9 cellular contexts compared by ENCODE assay signal in genomic region chr11:119673389-119674336, GRCh38. TPM values are rescaled to one million over a fixed set of nuclear protein-coding genes. Genes with fewer than 3 reads are reported as not detected.
DNase-seq lines count a peak whose midpoint lies in the region; ATAC-seq, FAIRE-seq and TF ChIP-seq lines count a peak whose summit lies in the region.
"Had no signal": no experiment of that assay in that cellular context is flagged by ENCODE, and none has a peak within 500 bp of the region (broad histone marks: within the 10 kb centered on the region; RNA-seq: fewer than 3 reads in every experiment).

No MANE protein-coding gene starts in this region.

- TF ChIP-seq EP300 in K562 (IDR thresholded peaks at IDR 0.05; ENCODE audit: low read length): no peak

- H3K36me3 ChIP-seq in MM.1S (replicated peaks; ENCODE audit: insufficient read depth, low read length): no peaks in the 10 kb centered on the region; the same call in 1 of the 2 replicates
- H3K36me3 ChIP-seq in K562 (ENCODE audit: control insufficient read depth, insufficient read depth, low read length): no peaks in the 10 kb centered on the region

- in situ Hi-C loops in K562 (cut with MboI): loop anchor here (25.0 kb wide), 1 partner anchor 439 kb away; no protein-coding TSS in a partner anchor

- H3K4me2 ChIP-seq in MM.1S (ENCODE audit: low read depth, low read length) (peak overlapping the region; percentile 85), K562 (ENCODE audit: insufficient read depth, low read length) (no peak overlapping the region)

- H4K20me1 ChIP-seq in MM.1S (ENCODE audit: insufficient read depth, low read length): no peaks in the 10 kb centered on the region
- no peaks in the 10 kb centered on the region; the same call in 1 of the 2 replicates for H4K20me1 ChIP-seq in K562 (replicated peaks; ENCODE audit: control insufficient read depth, insufficient read depth, low read length)

- BruUV-seq in K562 (replicated peaks; lab: Mats Ljungman, UMichigan): no TSS peak

- no peaks in the 10 kb centered on the region for H3K9me1 ChIP-seq in K562 (ENCODE audit: control insufficient read depth, insufficient read depth, low read length)

- DNase-seq in MM.1S: peak; percentile 95
- DNase-seq in K562 (ENCODE audit: extremely low read depth in 1 of 4, low spot score in 3 of 4): peak in 1 of 4 experiments; percentile 12
- peak; percentile 15 to 34 for DNase-seq in stimulated activated CD8-positive, alpha-beta memory T cell treated with anti-CD3 and anti-CD28 coated beads, Interleukin-7, amount 100 ng/mL, for 48 hours (ENCODE audit: extremely low read depth in 1 of 2, low read depth in 1 of 2)
- DNase-seq in NCI-H146 treated with DMSO at 0.1 percent for 48 hours (lab: John Stamatoyannopoulos, UW; ENCODE audit: unreplicated experiment): no peak
- DNase-seq in effector CD8-positive, alpha-beta T cell (lab: John Stamatoyannopoulos, UW): no peak
- no peak for DNase-seq in Right ventricle myocardium inferior (ENCODE audit: missing footprints)

- H3K4me3 ChIP-seq in MM.1S (ENCODE audit: low read length) (peak overlapping the region; percentile 19), K562 (no peak overlapping the region)
- H3K4me3 ChIP-seq: upper lobe of left lung had no signal

- POLR2A ChIA-PET in K562 (lab: Yijun Ruan, JAX): interaction anchor here (0.6 to 1.6 kb wide), 4 partner anchors 7 to 56 kb away, joined by 3 to 6 read pairs (median 4); no protein-coding TSS in a partner anchor

- H3K79me2 ChIP-seq in MM.1S (ENCODE audit: low read length) (peaks cover 26% of the 10 kb centered on the region), K562 (ENCODE audit: control insufficient read depth, insufficient read depth, low read length) (no peaks in the 10 kb centered on the region)

- H3K27ac ChIP-seq in MM.1S (ENCODE audit: low read length): peak overlapping the region; percentile 94
- no peak overlapping the region for H3K27ac ChIP-seq in K562 (ENCODE audit: extremely low read depth, low read depth, low read length)
- H3K27ac ChIP-seq: upper lobe of left lung had no signal

- no peak for TF ChIP-seq POLR2A in K562 (conservative IDR thresholded peaks at IDR 0.05)

- peaks cover 40% of the 10 kb centered on the region for H3K4me1 ChIP-seq in MM.1S (ENCODE audit: low read length)
- H3K4me1 ChIP-seq in K562 (replicated peaks in 1 of 2; ENCODE audit: control insufficient read depth in 2 of 2, insufficient read depth in 2 of 2, low read length in 2 of 2): no peaks in the 10 kb centered on the region

- H3K27me3 ChIP-seq in MM.1S (replicated peaks; ENCODE audit: insufficient read depth, low read length): no peaks in the 10 kb centered on the region
- H3K27me3 ChIP-seq in K562 (ENCODE audit: control insufficient read depth in 2 of 2, insufficient read depth in 2 of 2, low read length in 2 of 2): peaks cover 0 to 43% of the 10 kb centered on the region in 2 experiments; a peak in 4 of 5 replicates
- H3K27me3 ChIP-seq: upper lobe of left lung had no signal

- H2AFZ ChIP-seq in MM.1S (ENCODE audit: low read length): peak overlapping the region; percentile 33
- 0 out of 2 replicates have a peak overlapping the region, but pooled peaks have one; percentile 38 for H2AFZ ChIP-seq in K562 (ENCODE audit: low read depth, low read length)

- no peaks in the 10 kb centered on the region for H3K9me2 ChIP-seq in MM.1S (replicated peaks; ENCODE audit: insufficient read depth, low read length)

- H3K9ac ChIP-seq in MM.1S (ENCODE audit: low read length) (peak overlapping the region; percentile 56), K562 (ENCODE audit: insufficient read depth in 1 of 2, low read depth in 2 of 2, low read length in 2 of 2) (no peak overlapping the region; a peak in 1 of 4 replicates)

- under 1% methylated on average over 18 of the region's 18 CpGs for WGBS in K562 (ENCODE audit: insufficient coverage, low coverage, missing lambda C conversion rate)

- intact Hi-C loops in K562 (cut with micrococcal nuclease) (no loop called here), Right ventricle myocardium inferior (cut with DNase I) (no loop called here)

- TF ChIP-seq RAD21 in K562 (CRISPR knock-in tag; conservative IDR thresholded peaks at IDR 0.05 in 1 of 2, IDR thresholded peaks at IDR 0.05 in 1 of 2): peak; percentile 34 to 54; a peak in 3 of 4 replicates

- H3F3A ChIP-seq in MM.1S (ENCODE audit: insufficient read depth, low read length): peaks cover 24% of the 10 kb centered on the region

- TF ChIP-seq CTCF in MM.1S (IDR thresholded peaks at IDR 0.05; ENCODE audit: low read length) (peak; percentile 83), K562 (IDR thresholded peaks at IDR 0.05 in 2 of 3, conservative IDR thresholded peaks at IDR 0.05 in 1 of 3; ENCODE audit: insufficient read depth in 2 of 3, low read depth in 1 of 3, low read length in 3 of 3) (peak; percentile 34 to 49 (median 41); a peak in 5 of 6 replicates)

- no peak for FAIRE-seq in K562 (lab: Jason Lieb, UNC)

- H3K9me3 ChIP-seq in MM.1S (replicated peaks; ENCODE audit: insufficient read depth, low read length) (no peaks in the 10 kb centered on the region), K562 (replicated peaks; ENCODE audit: control insufficient read depth, insufficient read depth, low read depth, low read length) (no peaks in the 10 kb centered on the region; the same call in 1 of the 2 replicates)
- H3K9me3 ChIP-seq: upper lobe of left lung had no signal

- ATAC-seq in GM18520 (IDR thresholded peaks at IDR 0.05; ENCODE audit: unreplicated experiment) (peak; percentile 64), GM21717 (IDR thresholded peaks at IDR 0.05; ENCODE audit: unreplicated experiment) (peak; percentile 91), K562 (peak; percentile 83), Right ventricle myocardium inferior (no peak)

- CTCF ChIA-PET in K562 (lab: Yijun Ruan, JAX; ENCODE audit: low intra/inter-chr PET ratio): interaction anchor here (1.0 kb wide), 1 partner anchor 55 kb away, joined by 5 read pairs; the partner anchor contains the start of gene NECTIN1

TF ChIP-seq in K562, 482 proteins besides CTCF, POLR2A, EP300 and RAD21 (continues in another document):
- 0 out of 2 replicates have a peak, but pooled peaks have one; percentile 12 for TF ChIP-seq SMC3 (conservative IDR thresholded peaks at IDR 0.05; ENCODE audit: insufficient read depth, low read depth, low read length)
- peak; percentile 14 to 21; a peak in 1 of 4 replicates for TF ChIP-seq NRF1 (conservative IDR thresholded peaks at IDR 0.05 in 1 of 2, IDR thresholded peaks at IDR 0.05 in 1 of 2)
- TF ChIP-seq L3MBTL2 (IDR thresholded peaks at IDR 0.05): 0 out of 2 replicates have a peak, but pooled peaks have one; percentile 20
- TF ChIP-seq CTBP1 (IDR thresholded peaks at IDR 0.05; ENCODE audit: borderline replicate concordance): 0 out of 2 replicates have a peak, but pooled peaks have one; percentile 14
- TF ChIP-seq STAG1 (CRISPR knock-in tag; IDR thresholded peaks at IDR 0.05; ENCODE audit: borderline replicate concordance): peak; percentile 20; the same call in 1 of the 2 replicates
- no peak for TF ChIP-seq MBD1 (CRISPR knock-in tag; IDR thresholded peaks at IDR 0.05)
- no peak for TF ChIP-seq MCM5 (IDR thresholded peaks at IDR 0.05; ENCODE audit: low read depth)
- TF ChIP-seq ASH1L (IDR thresholded peaks at IDR 0.05; ENCODE audit: borderline replicate concordance, low read depth, partially characterized antibody): no peak
- TF ChIP-seq ZSCAN32 (CRISPR knock-in tag; IDR thresholded peaks at IDR 0.05): no peak
- TF ChIP-seq ZFX (CRISPR knock-in tag; IDR thresholded peaks at IDR 0.05): no peak
- no peak for TF ChIP-seq ZNF263 (CRISPR knock-in tag; IDR thresholded peaks at IDR 0.05; ENCODE audit: borderline replicate concordance)
- TF ChIP-seq HDAC8 (tag; IDR thresholded peaks at IDR 0.05): no peak
- peak; percentile 84 for TF ChIP-seq SPI1 (IDR thresholded peaks at IDR 0.05; ENCODE audit: borderline replicate concordance, low read depth, low read length)

RNA-seq across cellular contexts. Expression of gene NECTIN1, which starts 55.3 kb away (rescaled TPM):
- total RNA-seq in K562 (2011; cell fraction: chromatin; rRNA removed; ENCODE audit: low replicate concordance): 0.42 TPM in 1 of 2 replicates, not detected in the other
- total RNA-seq in K562 (2011; cell fraction: nucleolus; rRNA removed): 0.26 and 1.7 TPM in 2 replicates
- 0.38 and 1.0 TPM in 2 replicates for total RNA-seq in K562 (2011; cell fraction: nucleoplasm; rRNA removed)
- 0.09 and 0.33 TPM in 2 replicates for total RNA-seq in K562 (2014; rRNA removed)
- total RNA-seq in K562 (2014; rRNA removed; fragmentation: Illumina TruSeq; extraction: Trizol): 0.25 TPM in 1 of 2 replicates, not detected in the other
- not detected in 2 replicates for total RNA-seq in K562 (2015; rRNA removed; fragmentation: Illumina TruSeq; extraction: Trizol)
- total RNA-seq in K562 (2021): 0.53 and 0.74 TPM in 2 replicates
- polyA plus RNA-seq in K562 (2011; rRNA removed): 0.09 and 0.11 TPM in 2 replicates
- 0.13 and 0.25 TPM in 2 replicates for polyA plus RNA-seq in K562 (2011; cell fraction: cytosol; rRNA removed)
- polyA plus RNA-seq in K562 (2011; cell fraction: nucleus; rRNA removed): 0.43 TPM in 1 of 2 replicates, not detected in the other
- 0.12 and 0.48 TPM in 2 replicates for polyA plus RNA-seq in K562 (2012)
- 0.45 and 0.69 TPM in 2 replicates for polyA plus RNA-seq in K562 (2014; fragmentation: Illumina TruSeq; extraction: Trizol)
- under 1 TPM in 1 of 2 experiments, not detected in 1; 0.21 TPM for polyA plus RNA-seq in K562 (2014; fragmentation: Nextera tagmentation; extraction: Ambion mirVana)
- polyA plus RNA-seq in K562 (2014; rRNA removed): 0.09 and 0.23 TPM in 2 replicates
- 0.39 TPM in 1 of 2 replicates, not detected in the other for polyA minus RNA-seq in K562 (2011; rRNA and poly(A)+ RNA removed)
- polyA minus RNA-seq in K562 (2011; cell fraction: cytosol; rRNA and poly(A)+ RNA removed): not detected in 2 replicates
- not detected in 2 replicates for polyA minus RNA-seq in K562 (2011; cell fraction: nucleus; rRNA and poly(A)+ RNA removed)
- total RNA-seq in Right ventricle myocardium inferior: 20.0 TPM

Comparison
In these comparisons a context has a peak if more than half of its experiments do, and no peak if none do; other contexts are left out.
1. DNase-seq: peak in MM.1S (single experiment) and stimulated activated CD8-positive, alpha-beta memory T cell treated with anti-CD3 and anti-CD28 coated beads, Interleukin-7, amount 100 ng/mL, for 48 hours (2 of 2); none in NCI-H146 treated with DMSO at 0.1 percent for 48 hours (single experiment), effector CD8-positive, alpha-beta T cell (single experiment) and Right ventricle myocardium inferior (single experiment).